ENCODE assay signal across 10 cellular contexts in genomic region chr17:37818689-37819088, GRCh38.
DNase-seq lines count a peak whose midpoint lies in the region; ATAC-seq, FAIRE-seq and TF ChIP-seq lines count a peak whose summit lies in the region.
"Had no signal": no experiment of that assay in that cellular context is flagged by ENCODE, and none has a peak within 500 bp of the region (broad histone marks: within the 10 kb centered on the region; RNA-seq: fewer than 3 reads in every experiment).

No MANE protein-coding gene starts in this region.

- peak overlapping the region; percentile 10 for H3K27ac Mint-ChIP-seq in osteocyte (ENCODE audit: unreplicated experiment)
- no peak overlapping the region for H3K27ac Mint-ChIP-seq in CD8-positive, alpha-beta T cell
- no peak overlapping the region for H3K27ac Mint-ChIP-seq in activated T-helper 17 cell treated with anti-CD3 and anti-CD28 coated beads, Interleukin-2, amount 50 U/mL, for 72 hours
- H3K27ac Mint-ChIP-seq: T-helper 17 cell had no signal

- in situ Hi-C loops in K562 (cut with MboI) = no loop called here

- TF ChIP-seq RAD21 in K562 (CRISPR knock-in tag; conservative IDR thresholded peaks at IDR 0.05 in 1 of 2, IDR thresholded peaks at IDR 0.05 in 1 of 2) = no peak

- no peaks in the 10 kb centered on the region for H4K20me1 ChIP-seq in K562 (replicated peaks; ENCODE audit: control insufficient read depth, insufficient read depth, low read length)

- no peak overlapping the region for H2AFZ ChIP-seq in K562 (ENCODE audit: low read depth, low read length)

- H3K79me2 ChIP-seq in K562 (ENCODE audit: control insufficient read depth, insufficient read depth, low read length) = no peaks in the 10 kb centered on the region

- no peak for TF ChIP-seq POLR2A in K562 (conservative IDR thresholded peaks at IDR 0.05)

- H3K9me3 ChIP-seq in K562 (replicated peaks; ENCODE audit: control insufficient read depth, insufficient read depth, low read depth, low read length) = no peaks in the 10 kb centered on the region
- no peaks in the 10 kb centered on the region for H3K9me3 ChIP-seq in CD8-positive, alpha-beta T cell (ENCODE audit: low read length)
- H3K9me3 ChIP-seq: ascending aorta had no signal

- no peak for TF ChIP-seq EP300 in K562 (IDR thresholded peaks at IDR 0.05; ENCODE audit: low read length)

- intact Hi-C loops in K562 (cut with micrococcal nuclease) = loop anchor here (5.0 kb wide), 1 partner anchor 116 kb away; no protein-coding TSS in a partner anchor
- intact Hi-C loops in CD8-positive, alpha-beta T cell (cut with DNase I, micrococcal nuclease) = loop anchor here in 1 of 2 experiments (5.0 kb wide), 1 partner anchor 291 kb away; no protein-coding TSS in a partner anchor

- WGBS in K562 (ENCODE audit: insufficient coverage, low coverage, missing lambda C conversion rate) = 0% methylated on average over 3 of the region's 3 CpGs

- POLR2A ChIA-PET in K562 (lab: Yijun Ruan, JAX) = no interaction called here
- POLR2A ChIA-PET in CD8-positive, alpha-beta T cell (lab: Charles Lee) = no interaction called here

- CTCF ChIA-PET in K562 (lab: Yijun Ruan, JAX; ENCODE audit: low intra/inter-chr PET ratio) = no interaction called here
- CTCF ChIA-PET in CD8-positive, alpha-beta T cell (lab: Charles Lee) = no interaction called here

- H3K27ac ChIP-seq in K562 (ENCODE audit: extremely low read depth, low read depth, low read length) = no peak overlapping the region
- H3K27ac ChIP-seq in CD8-positive, alpha-beta T cell (ENCODE audit: low read depth, low read length) = no peak overlapping the region
- H3K27ac ChIP-seq: ascending aorta had no signal

- no peaks in the 10 kb centered on the region for H3K36me3 Mint-ChIP-seq in osteocyte (ENCODE audit: unreplicated experiment)
- no peaks in the 10 kb centered on the region for H3K36me3 Mint-ChIP-seq in CD8-positive, alpha-beta T cell
- no peaks in the 10 kb centered on the region for H3K36me3 Mint-ChIP-seq in activated T-helper 17 cell treated with anti-CD3 and anti-CD28 coated beads, Interleukin-2, amount 50 U/mL, for 72 hours (ENCODE audit: low read depth)

- H3K9me3 Mint-ChIP-seq in osteocyte (ENCODE audit: unreplicated experiment) = no peaks in the 10 kb centered on the region
- no peaks in the 10 kb centered on the region for H3K9me3 Mint-ChIP-seq in CD8-positive, alpha-beta T cell
- H3K9me3 Mint-ChIP-seq in activated T-helper 17 cell treated with anti-CD3 and anti-CD28 coated beads, Interleukin-2, amount 50 U/mL, for 72 hours = no peaks in the 10 kb centered on the region

- no peaks in the 10 kb centered on the region for H3K27me3 Mint-ChIP-seq in osteocyte (ENCODE audit: unreplicated experiment)
- H3K27me3 Mint-ChIP-seq in CD8-positive, alpha-beta T cell (ENCODE audit: low read depth) = peaks cover 21% of the 10 kb centered on the region
- H3K27me3 Mint-ChIP-seq in activated T-helper 17 cell treated with anti-CD3 and anti-CD28 coated beads, Interleukin-2, amount 50 U/mL, for 72 hours = peaks cover 10% of the 10 kb centered on the region

- H3K36me3 ChIP-seq in K562 (ENCODE audit: control insufficient read depth, insufficient read depth, low read length) = no peaks in the 10 kb centered on the region
- H3K36me3 ChIP-seq in CD8-positive, alpha-beta T cell (ENCODE audit: insufficient read depth, low read length) = no peaks in the 10 kb centered on the region
- H3K36me3 ChIP-seq: ascending aorta had no signal

- no peak overlapping the region for H3K4me3 ChIP-seq in K562
- H3K4me3 ChIP-seq in CD8-positive, alpha-beta T cell (ENCODE audit: low read depth, low read length) = no peak overlapping the region
- H3K4me3 ChIP-seq: ascending aorta had no signal

- H3K9me1 ChIP-seq in K562 (ENCODE audit: control insufficient read depth, insufficient read depth, low read length) = no peaks in the 10 kb centered on the region

- H3K4me2 ChIP-seq in K562 (ENCODE audit: insufficient read depth, low read length) = no peak overlapping the region

- peak; percentile 57 for DNase-seq in ELR (ENCODE audit: low read depth)
- peak; percentile 65 for DNase-seq in NCI-H2029 treated with DMSO at 0.1 percent for 48 hours (lab: John Stamatoyannopoulos, UW)
- DNase-seq in K562 (ENCODE audit: extremely low read depth in 1 of 4, low spot score in 3 of 4) = no peak
- DNase-seq in osteocyte (ENCODE audit: extremely low spot score, unreplicated experiment) = no peak
- no peak for DNase-seq in SIG-M5 (lab: John Stamatoyannopoulos, UW)
- DNase-seq in CD8-positive, alpha-beta T cell = no peak
- DNase-seq: stimulated activated naive CD4-positive, alpha-beta T cell; T-helper 17 cell had no signal

- ATAC-seq in K562 = no peak
- ATAC-seq in CD8-positive, alpha-beta T cell = no peak
- ATAC-seq in activated T-helper 17 cell treated with anti-CD3 and anti-CD28 coated beads, Interleukin-2, amount 50 U/mL, for 72 hours (replicated peaks) = no peak
- ATAC-seq: T-helper 17 cell had no signal

- no peak for FAIRE-seq in K562 (lab: Jason Lieb, UNC)

- BruUV-seq in K562 (replicated peaks; lab: Mats Ljungman, UMichigan) = no TSS peak

- H3K4me1 ChIP-seq in K562 (replicated peaks in 1 of 2; ENCODE audit: control insufficient read depth in 2 of 2, insufficient read depth in 2 of 2, low read length in 2 of 2) = no peaks in the 10 kb centered on the region
- H3K4me1 ChIP-seq in CD8-positive, alpha-beta T cell (ENCODE audit: insufficient read depth, low read length) = peaks cover 3% of the 10 kb centered on the region
- H3K4me1 ChIP-seq: ascending aorta had no signal

- TF ChIP-seq CTCF in K562 (IDR thresholded peaks at IDR 0.05 in 2 of 3, conservative IDR thresholded peaks at IDR 0.05 in 1 of 3; ENCODE audit: insufficient read depth in 2 of 3, low read depth in 1 of 3, low read length in 3 of 3) (no peak), osteocyte (IDR thresholded peaks at IDR 0.05) (no peak)
- TF ChIP-seq CTCF in CD8-positive, alpha-beta T cell (IDR thresholded peaks at IDR 0.05) = no peak

- peaks cover 56% of the 10 kb centered on the region for H3K4me1 Mint-ChIP-seq in osteocyte (ENCODE audit: unreplicated experiment)
- H3K4me1 Mint-ChIP-seq in CD8-positive, alpha-beta T cell (ENCODE audit: low read depth) = peaks cover 15% of the 10 kb centered on the region
- H3K4me1 Mint-ChIP-seq in activated T-helper 17 cell treated with anti-CD3 and anti-CD28 coated beads, Interleukin-2, amount 50 U/mL, for 72 hours = no peaks in the 10 kb centered on the region

- peaks cover 7 to 25% of the 10 kb centered on the region in 2 experiments for H3K27me3 ChIP-seq in K562 (ENCODE audit: control insufficient read depth in 2 of 2, insufficient read depth in 2 of 2, low read length in 2 of 2)
- peaks cover 7% of the 10 kb centered on the region for H3K27me3 ChIP-seq in CD8-positive, alpha-beta T cell (ENCODE audit: insufficient read depth, low read length)
- H3K27me3 ChIP-seq: ascending aorta had no signal

- H3K9ac ChIP-seq in K562 (ENCODE audit: insufficient read depth in 1 of 2, low read depth in 2 of 2, low read length in 2 of 2) = no peak overlapping the region

- no peak overlapping the region for H3K4me3 Mint-ChIP-seq in osteocyte (ENCODE audit: unreplicated experiment)
- no peak overlapping the region for H3K4me3 Mint-ChIP-seq in CD8-positive, alpha-beta T cell
- H3K4me3 Mint-ChIP-seq in activated T-helper 17 cell treated with anti-CD3 and anti-CD28 coated beads, Interleukin-2, amount 50 U/mL, for 72 hours = no peak overlapping the region
- H3K4me3 Mint-ChIP-seq: T-helper 17 cell had no signal

TF ChIP-seq in K562, 482 proteins besides CTCF, POLR2A, EP300 and RAD21:
- TF ChIP-seq C11orf30 (IDR thresholded peaks at IDR 0.05; ENCODE audit: low read depth) (peak; percentile 39; the same call in 1 of the 2 replicates), ZNF316 (IDR thresholded peaks at IDR 0.05) (peak; percentile 29; the same call in 1 of the 2 replicates), DDX20 (tag; IDR thresholded peaks at IDR 0.05; ENCODE audit: low read depth) (no peak)

Comparison
In these comparisons a context has a peak if more than half of its experiments do, and no peak if none do; other contexts are left out.
1. DNase-seq: peak in ELR (single experiment) and NCI-H2029 treated with DMSO at 0.1 percent for 48 hours (single experiment); none in K562 (0 of 4), osteocyte (single experiment), SIG-M5 (single experiment) and CD8-positive, alpha-beta T cell (0 of 7).